Comparison of ENCODE assay signal across 11 cellular contexts in genomic region chr21:38956791-38957571, GRCh38.
DNase-seq lines count a peak whose midpoint lies in the region; ATAC-seq, FAIRE-seq and TF ChIP-seq lines count a peak whose summit lies in the region.
"Had no signal": no experiment of that assay in that cellular context is flagged by ENCODE, and none has a peak within 500 bp of the region (broad histone marks: within the 10 kb centered on the region; RNA-seq: fewer than 3 reads in every experiment).

No MANE protein-coding gene starts in this region.

- H3K9me3 Mint-ChIP-seq in activated CD4-positive, alpha-beta T cell treated with anti-CD3 and anti-CD28 coated beads, Interleukin-2, amount 10 ng/mL, durations not matched to agents 24 days and 14 days, result peaks cover 14% of the 10 kb centered on the region

- peaks cover 13% of the 10 kb centered on the region for H3K4me1 ChIP-seq in upper lobe of right lung
- no peaks in the 10 kb centered on the region for H3K4me1 ChIP-seq in mesendoderm (ENCODE audit: control insufficient read depth, low read depth, low read length)

- H2AK5ac ChIP-seq in mesendoderm (ENCODE audit: low read length), result no peak overlapping the region

- H3K27ac Mint-ChIP-seq in activated CD4-positive, alpha-beta T cell treated with anti-CD3 and anti-CD28 coated beads, Interleukin-2, amount 10 ng/mL, durations not matched to agents 24 days and 14 days, result peak overlapping the region; percentile 50
- H3K27ac Mint-ChIP-seq: activated CD8-positive, alpha-beta memory T cell treated with anti-CD3 and anti-CD28 coated beads, Interleukin-2, amount 10 ng/mL, durations not matched to agents 7 days and 5 days had no signal

- H3K9ac ChIP-seq in mesendoderm (ENCODE audit: low read length), result no peak overlapping the region

- no peak overlapping the region for H3K56ac ChIP-seq in mesendoderm (ENCODE audit: low read length)

- no CpG with 5 or more reads among the region's 12 CpGs for WGBS in mesendoderm (ENCODE audit: extremely low coverage, insufficient coverage, low lambda C conversion rate)

- no peak overlapping the region for H4K5ac ChIP-seq in mesendoderm (ENCODE audit: low read length)

- H3K4me3 ChIP-seq in upper lobe of right lung (no peak overlapping the region), mesendoderm (ENCODE audit: low read length) (no peak overlapping the region)

- H3K9me3 ChIP-seq in upper lobe of right lung, result no peaks in the 10 kb centered on the region

- H4K8ac ChIP-seq in mesendoderm (ENCODE audit: low read depth, low read length), result no peak overlapping the region

- peak; percentile 11 for ATAC-seq in upper lobe of right lung
- ATAC-seq in GM21717 (IDR thresholded peaks at IDR 0.05; ENCODE audit: unreplicated experiment), result no peak
- ATAC-seq: activated CD8-positive, alpha-beta memory T cell treated with anti-CD3 and anti-CD28 coated beads, Interleukin-2, amount 10 ng/mL, durations not matched to agents 7 days and 5 days had no signal

- H3K79me1 ChIP-seq in mesendoderm (ENCODE audit: low read length), result no peaks in the 10 kb centered on the region

- H3K36me3 ChIP-seq in upper lobe of right lung (no peaks in the 10 kb centered on the region), mesendoderm (ENCODE audit: control insufficient read depth, insufficient read depth, low read length) (no peaks in the 10 kb centered on the region)

- H2BK120ac ChIP-seq in mesendoderm (ENCODE audit: low read depth, low read length), result no peak overlapping the region

- H3K4me1 Mint-ChIP-seq in activated CD4-positive, alpha-beta T cell treated with anti-CD3 and anti-CD28 coated beads, Interleukin-2, amount 10 ng/mL, durations not matched to agents 24 days and 14 days, result peaks cover 29% of the 10 kb centered on the region

- H2BK15ac ChIP-seq in mesendoderm (replicated peaks; ENCODE audit: low read depth), result no peak overlapping the region

- H3K27ac ChIP-seq in upper lobe of right lung (peak overlapping the region; percentile 2), mesendoderm (ENCODE audit: low read depth, low read length) (no peak overlapping the region)

- intact Hi-C loops in activated CD4-positive, alpha-beta T cell treated with anti-CD3 and anti-CD28 coated beads, Interleukin-2, amount 10 ng/mL, durations not matched to agents 24 days and 14 days (cut with micrococcal nuclease), result no loop called here
- intact Hi-C loops in upper lobe of right lung (cut with DNase I), result no loop called here

- H2BK5ac ChIP-seq in mesendoderm (ENCODE audit: low read length), result no peak overlapping the region

- TF ChIP-seq CTCF in upper lobe of right lung (IDR thresholded peaks at IDR 0.05), result no peak

- peak; percentile 86 for FAIRE-seq in islet of Langerhans (lab: Jason Lieb, UNC)

- H3K18ac ChIP-seq in mesendoderm (ENCODE audit: low read length), result no peak overlapping the region

- DNase-seq in activated CD4-positive, alpha-beta T cell treated with anti-CD3 and anti-CD28 coated beads, Interleukin-2, amount 10 ng/mL, durations not matched to agents 24 days and 14 days, result no peak
- no peak for DNase-seq in activated CD4-positive, alpha-beta T cell treated with anti-CD3 and anti-CD28 coated beads for 48 hours
- DNase-seq in SKM-1 (lab: John Stamatoyannopoulos, UW; ENCODE audit: unreplicated experiment) (peak; percentile 16), upper lobe of right lung (no peak), midbrain (lab: John Stamatoyannopoulos, UW) (no peak), mesendoderm (no peak)
- DNase-seq: ACHN; activated CD8-positive, alpha-beta memory T cell treated with anti-CD3 and anti-CD28 coated beads, Interleukin-2, amount 10 ng/mL, durations not matched to agents 7 days and 5 days; effector CD8-positive, alpha-beta T cell had no signal

- peaks cover 5% of the 10 kb centered on the region for H3K36me3 Mint-ChIP-seq in activated CD4-positive, alpha-beta T cell treated with anti-CD3 and anti-CD28 coated beads, Interleukin-2, amount 10 ng/mL, durations not matched to agents 24 days and 14 days (ENCODE audit: low read depth)

- H3K23ac ChIP-seq in mesendoderm (ENCODE audit: low read length), result no peak overlapping the region

- no peaks in the 10 kb centered on the region for H3K27me3 Mint-ChIP-seq in activated CD4-positive, alpha-beta T cell treated with anti-CD3 and anti-CD28 coated beads, Interleukin-2, amount 10 ng/mL, durations not matched to agents 24 days and 14 days

- H3K4me2 ChIP-seq in mesendoderm (ENCODE audit: low read length), result no peak overlapping the region

- H3K79me2 ChIP-seq in mesendoderm (ENCODE audit: control insufficient read depth, insufficient read depth, low read length), result no peaks in the 10 kb centered on the region

- no peak overlapping the region for H3K4ac ChIP-seq in mesendoderm (ENCODE audit: low read depth, low read length)

- no peaks in the 10 kb centered on the region for H3K27me3 ChIP-seq in upper lobe of right lung
- no peaks in the 10 kb centered on the region for H3K27me3 ChIP-seq in mesendoderm (ENCODE audit: insufficient read depth, low read length, poor library complexity)

- no peak overlapping the region for H3K4me3 Mint-ChIP-seq in activated CD4-positive, alpha-beta T cell treated with anti-CD3 and anti-CD28 coated beads, Interleukin-2, amount 10 ng/mL, durations not matched to agents 24 days and 14 days
- H3K4me3 Mint-ChIP-seq: activated CD8-positive, alpha-beta memory T cell treated with anti-CD3 and anti-CD28 coated beads, Interleukin-2, amount 10 ng/mL, durations not matched to agents 7 days and 5 days had no signal
